In genomic region chr3:105747621-105748165, GRCh38 we compare ENCODE assay signal across 16 cellular contexts.
DNase-seq lines count a peak whose midpoint lies in the region; ATAC-seq, FAIRE-seq and TF ChIP-seq lines count a peak whose summit lies in the region.
"Had no signal": no experiment of that assay in that cellular context is flagged by ENCODE, and none has a peak within 500 bp of the region (broad histone marks: within the 10 kb centered on the region; RNA-seq: fewer than 3 reads in every experiment).

No MANE protein-coding gene starts in this region.

- POLR2A ChIA-PET in activated naive CD8-positive, alpha-beta T cell treated with anti-CD3 and anti-CD28 coated beads, Interleukin-2, amount 10 ng/mL, durations not matched to agents 7 days and 5 days (lab: Charles Lee), result no interaction called here

- H3K27me3 Mint-ChIP-seq in activated naive CD4-positive, alpha-beta T cell treated with anti-CD3 and anti-CD28 coated beads, Interleukin-2, amount 10 ng/mL, durations not matched to agents 7 days and 5 days, result no peaks in the 10 kb centered on the region
- no peaks in the 10 kb centered on the region for H3K27me3 Mint-ChIP-seq in activated naive CD8-positive, alpha-beta T cell treated with anti-CD3 and anti-CD28 coated beads, Interleukin-2, amount 10 ng/mL, durations not matched to agents 7 days and 5 days

- no peak for TF ChIP-seq CTCF in vagina (IDR thresholded peaks at IDR 0.05)

- H3K27ac Mint-ChIP-seq in activated naive CD4-positive, alpha-beta T cell treated with anti-CD3 and anti-CD28 coated beads, Interleukin-2, amount 10 ng/mL, durations not matched to agents 7 days and 5 days, result peak overlapping the region; percentile 67
- H3K27ac Mint-ChIP-seq in activated naive CD8-positive, alpha-beta T cell treated with anti-CD3 and anti-CD28 coated beads, Interleukin-2, amount 10 ng/mL, durations not matched to agents 7 days and 5 days, result peak overlapping the region; percentile 77

- peaks cover 35% of the 10 kb centered on the region for H3K4me1 ChIP-seq in vagina

- H3K4me3 Mint-ChIP-seq in activated naive CD4-positive, alpha-beta T cell treated with anti-CD3 and anti-CD28 coated beads, Interleukin-2, amount 10 ng/mL, durations not matched to agents 7 days and 5 days, result no peak overlapping the region
- H3K4me3 Mint-ChIP-seq in activated naive CD8-positive, alpha-beta T cell treated with anti-CD3 and anti-CD28 coated beads, Interleukin-2, amount 10 ng/mL, durations not matched to agents 7 days and 5 days, result peak overlapping the region; percentile 44

- H3K9me3 Mint-ChIP-seq in activated naive CD4-positive, alpha-beta T cell treated with anti-CD3 and anti-CD28 coated beads, Interleukin-2, amount 10 ng/mL, durations not matched to agents 7 days and 5 days, result peaks cover 5% of the 10 kb centered on the region
- peaks cover 1% of the 10 kb centered on the region for H3K9me3 Mint-ChIP-seq in activated naive CD8-positive, alpha-beta T cell treated with anti-CD3 and anti-CD28 coated beads, Interleukin-2, amount 10 ng/mL, durations not matched to agents 7 days and 5 days

- no peak for DNase-seq in activated naive CD4-positive, alpha-beta T cell treated with anti-CD3 and anti-CD28 coated beads, Interleukin-2, amount 10 ng/mL, durations not matched to agents 7 days and 5 days
- no peak for DNase-seq in activated naive CD4-positive, alpha-beta T cell treated with Interleukin-2 at 50 U/mL for 16 hours
- DNase-seq in activated naive CD8-positive, alpha-beta T cell treated with anti-CD3 and anti-CD28 coated beads, Interleukin-2, amount 10 ng/mL, durations not matched to agents 7 days and 5 days, result no peak
- DNase-seq in vagina (ENCODE audit: extremely low spot score in 2 of 2), result no peak
- DNase-seq in cerebellar cortex (ENCODE audit: low spot score), result no peak
- no peak for DNase-seq in NK-92 (lab: John Stamatoyannopoulos, UW; ENCODE audit: unreplicated experiment)
- DNase-seq: activated CD8-positive, alpha-beta memory T cell treated with anti-CD3 and anti-CD28 coated beads for 24 hours; cortex of kidney; DMS153; KBM-7; NCI-H1436 treated with DMSO at 0.1 percent for 48 hours; Peyer's patch had no signal

- H3K4me3 ChIP-seq in vagina, result no peak overlapping the region
- H3K4me3 ChIP-seq: adrenal gland, Peyer's patch had no signal

- peaks cover 0 to 9% of the 10 kb centered on the region in 2 donors for H3K36me3 ChIP-seq in vagina
- H3K36me3 ChIP-seq: Peyer's patch had no signal

- H3K36me3 Mint-ChIP-seq in activated naive CD4-positive, alpha-beta T cell treated with anti-CD3 and anti-CD28 coated beads, Interleukin-2, amount 10 ng/mL, durations not matched to agents 7 days and 5 days, result peaks cover 70% of the 10 kb centered on the region
- H3K36me3 Mint-ChIP-seq in activated naive CD8-positive, alpha-beta T cell treated with anti-CD3 and anti-CD28 coated beads, Interleukin-2, amount 10 ng/mL, durations not matched to agents 7 days and 5 days, result peaks cover 55% of the 10 kb centered on the region

- ATAC-seq in activated naive CD8-positive, alpha-beta T cell treated with anti-CD3 and anti-CD28 coated beads, Interleukin-2, amount 10 ng/mL, durations not matched to agents 7 days and 5 days (ENCODE audit: low read depth), result no peak
- ATAC-seq in HG02623 (IDR thresholded peaks at IDR 0.05; ENCODE audit: unreplicated experiment), result no peak

- H3K9me3 ChIP-seq in vagina, result no peaks in the 10 kb centered on the region
- H3K9me3 ChIP-seq: adrenal gland, Peyer's patch had no signal

- no peak for TF ChIP-seq POLR2A in vagina (IDR thresholded peaks at IDR 0.05)

- peak; percentile 90 for FAIRE-seq in islet of Langerhans (lab: Jason Lieb, UNC)
- FAIRE-seq: H1 had no signal

- CTCF ChIA-PET in activated naive CD4-positive, alpha-beta T cell treated with anti-CD3 and anti-CD28 coated beads, Interleukin-2, amount 10 ng/mL, durations not matched to agents 7 days and 5 days (lab: Charles Lee), result no interaction called here

- intact Hi-C loops in vagina (cut with DNase I), result no loop called here

- peaks cover 73% of the 10 kb centered on the region for H3K4me1 Mint-ChIP-seq in activated naive CD4-positive, alpha-beta T cell treated with anti-CD3 and anti-CD28 coated beads, Interleukin-2, amount 10 ng/mL, durations not matched to agents 7 days and 5 days
- H3K4me1 Mint-ChIP-seq in activated naive CD8-positive, alpha-beta T cell treated with anti-CD3 and anti-CD28 coated beads, Interleukin-2, amount 10 ng/mL, durations not matched to agents 7 days and 5 days, result peaks cover 58% of the 10 kb centered on the region

- no peaks in the 10 kb centered on the region for H3K27me3 ChIP-seq in vagina
- H3K27me3 ChIP-seq: adrenal gland, Peyer's patch had no signal

- peak overlapping the region; percentile 60 for H3K27ac ChIP-seq in vagina
